ENCODE assay signal across 21 cellular contexts in the genomic region with DNA sequence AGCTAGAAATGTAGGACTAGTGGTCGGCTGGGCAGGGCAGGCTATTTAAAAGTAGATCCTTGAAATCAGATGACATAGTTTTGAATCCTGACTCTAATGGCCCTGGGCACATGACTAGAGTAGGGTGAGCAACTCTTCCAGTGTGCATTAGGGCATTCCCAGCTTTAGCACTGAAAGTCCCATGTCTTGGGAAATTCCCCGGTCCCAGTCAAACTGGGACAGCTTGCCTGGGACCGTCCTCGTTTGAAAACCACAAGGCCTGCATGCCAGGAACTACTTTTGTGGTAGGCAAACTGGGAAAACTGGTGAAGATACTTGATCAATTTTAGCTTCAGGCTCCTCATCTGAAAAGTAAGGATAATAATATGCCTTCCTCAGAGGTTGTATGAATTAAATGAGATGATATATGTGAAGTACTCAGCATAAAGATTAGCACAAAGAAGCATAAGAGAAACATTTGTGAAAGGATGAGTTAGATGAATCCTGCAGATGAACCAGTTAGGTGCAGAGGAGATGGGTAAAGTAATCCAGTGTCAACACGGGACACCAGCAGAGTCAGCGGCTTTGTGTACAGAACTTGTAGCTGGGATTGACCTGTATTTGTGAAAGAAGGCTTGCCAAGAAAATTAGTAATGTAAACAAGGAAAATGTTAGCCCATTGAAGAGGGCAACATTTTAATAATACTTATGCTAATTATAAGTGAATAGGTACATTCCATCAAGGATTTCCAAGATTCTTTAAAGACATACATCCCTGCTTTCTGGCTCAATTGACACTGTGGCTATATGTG.
A peak's percentile ranks its signal among the peaks of the same experiment; 100 is the strongest.
DNase-seq lines count a peak whose midpoint lies in the region; ATAC-seq and TF ChIP-seq lines count a peak whose summit lies in the region.
"Had no signal": no experiment of that assay in that cellular context is flagged by ENCODE, and none has a peak within 500 bp of the region (broad histone marks: within the 10 kb centered on the region; RNA-seq: fewer than 3 reads in every experiment).

No MANE protein-coding gene starts in this region.

- H3K23ac ChIP-seq in IMR-90 (ENCODE audit: low read depth, low read length), result no peak overlapping the region

- H3K56ac ChIP-seq in IMR-90 (ENCODE audit: extremely low read depth, insufficient read depth, low read length), result no peak overlapping the region

- CTCF ChIA-PET in IMR-90 (lab: Yijun Ruan, JAX), result interaction anchor here (1.2 kb wide), 1 partner anchor 10 kb away, joined by 3 read pairs; no protein-coding TSS in a partner anchor

- H3K27me3 ChIP-seq in IMR-90 (ENCODE audit: control insufficient read depth, insufficient read depth, low read length), result no peaks in the 10 kb centered on the region
- H3K27me3 ChIP-seq: spleen, stomach, transverse colon had no signal

- BruUV-seq in IMR-90 (replicated peaks; lab: Mats Ljungman, UMichigan), result no TSS peak

- no peak for TF ChIP-seq CTCF in IMR-90 (conservative IDR thresholded peaks at IDR 0.05; ENCODE audit: low read depth, low read length)

- intact Hi-C loops in IMR-90 (cut with micrococcal nuclease), result loop anchor here (5.0 kb wide), 1 partner anchor 257 kb away; the partner anchor contains the start of genes KLLN and PTEN

- H2AFZ ChIP-seq in IMR-90 (replicated peaks; ENCODE audit: low read length, poor library complexity), result no peak overlapping the region

- WGBS in IMR-90 (ENCODE audit: extremely low coverage in 2 of 2, insufficient read length in 1 of 2), 2 experiments, result 76% methylated on average over 3 of the region's 6 CpGs; no CpG with 5 or more reads in 1 of the 2 experiments

- H4K91ac ChIP-seq in IMR-90 (ENCODE audit: insufficient read depth, low read depth, low read length), result no peak overlapping the region

- H3K9me3 ChIP-seq in IMR-90 (ENCODE audit: control insufficient read depth, insufficient read depth, low read length), result no peaks in the 10 kb centered on the region
- H3K9me3 ChIP-seq: spleen, stomach, transverse colon had no signal

- no peak overlapping the region for H3K18ac ChIP-seq in IMR-90 (ENCODE audit: low read depth, low read length)

- peaks cover 0 to 4% of the 10 kb centered on the region in 2 experiments; a peak in 1 of 4 replicates for H3K79me1 ChIP-seq in IMR-90 (ENCODE audit: low read depth in 1 of 2, low read length in 2 of 2)

- H2BK5ac ChIP-seq in IMR-90 (ENCODE audit: low read depth, low read length, poor library complexity, severe bottlenecking), result no peak overlapping the region

- H4K20me1 ChIP-seq in IMR-90 (ENCODE audit: insufficient read depth, low read length), result peaks cover 3% of the 10 kb centered on the region; the same call in 1 of the 2 replicates

- H4K5ac ChIP-seq in IMR-90 (ENCODE audit: low read depth, low read length), result no peak overlapping the region

- peak overlapping the region; percentile 33; the same call in 1 of the 2 replicates for H3K14ac ChIP-seq in IMR-90 (replicated peaks; ENCODE audit: low read depth, low read length)

- dilution Hi-C loops in IMR-90 (cut with HindIII; ENCODE audit: low sequenced_read_pairs, unreplicated experiment), result no loop called here

- H3K4ac ChIP-seq in IMR-90 (ENCODE audit: low read depth, low read length), result 0 out of 2 replicates have a peak overlapping the region, but pooled peaks have one; percentile 15

- H3K9ac ChIP-seq in IMR-90 (ENCODE audit: low read depth, low read length), result no peak overlapping the region

- no peak overlapping the region for H2AK9ac ChIP-seq in IMR-90 (replicated peaks; ENCODE audit: low read depth, low read length, poor library complexity)

- in situ Hi-C loops in IMR-90 (cut with MboI; ENCODE audit: low sequenced_read_pairs), result no loop called here

- peak overlapping the region; percentile 27; the same call in 1 of the 2 replicates for H3K4me3 ChIP-seq in GM08714 (ENCODE audit: low read length)
- no peak overlapping the region for H3K4me3 ChIP-seq in IMR-90 (ENCODE audit: insufficient read depth, low read depth, low read length)
- H3K4me3 ChIP-seq: SK-N-MC, stomach, transverse colon had no signal

- peaks cover 14% of the 10 kb centered on the region for H3K9me1 ChIP-seq in IMR-90 (ENCODE audit: insufficient read depth, low read length)

- H2BK15ac ChIP-seq in IMR-90 (ENCODE audit: low read depth, low read length), result 0 out of 3 replicates have a peak overlapping the region, but pooled peaks have one; percentile 19

- H2AK5ac ChIP-seq in IMR-90 (ENCODE audit: low read depth, low read length), result no peak overlapping the region

- peak overlapping the region; percentile 17; the same call in 1 of the 2 replicates for H2BK120ac ChIP-seq in IMR-90 (ENCODE audit: low read depth, low read length)

- POLR2A ChIA-PET in IMR-90 (lab: Charles Lee; ENCODE audit: unreplicated experiment), result no interaction called here

- TF ChIP-seq RAD21 in IMR-90 (IDR thresholded peaks at IDR 0.05; ENCODE audit: low read length), result no peak

- no peak for DNase-seq in IMR-90
- peak; percentile 34 for DNase-seq in astrocyte of the hippocampus (ENCODE audit: low read depth, low spot score)
- peak; percentile 24 for DNase-seq in myocyte (ENCODE audit: low read depth)
- no peak for DNase-seq in activated gamma-delta T cell (lab: John Stamatoyannopoulos, UW)
- no peak for DNase-seq in stimulated activated CD4-positive, alpha-beta T cell treated with anti-CD3 and anti-CD28 coated beads, Interleukin-4, amount 100 ng/mL, for 1 hour
- DNase-seq: activated CD8-positive, alpha-beta T cell treated with anti-CD3 and anti-CD28 coated beads, Interleukin-2, amount 10 ng/mL, durations not matched to agents 7 days and 5 days; activated naive CD4-positive, alpha-beta T cell treated with anti-CD3 and anti-CD28 coated beads for 36 hours; activated T-cell treated with anti-CD3 and anti-CD28 coated beads, Interleukin-2, amount 50 U/mL, for 4 hours; aorta; cerebellar nuclear complex; hypothalamus; islet precursor cell; NCI-H1417 treated with DMSO at 0.1 percent for 48 hours; NK-92 treated with Interleukin-12 subunit alpha and Interleukin-12 subunit beta, amount 100 ng/mL, for 24 hours; spleen; stimulated activated CD4-positive, alpha-beta T cell treated with anti-CD3 and anti-CD28 coated beads, Interleukin-4, amount 100 ng/mL, for 4 hours; stomach; transverse colon had no signal

- TF ChIP-seq POLR2A in IMR-90 (IDR thresholded peaks at IDR 0.05; ENCODE audit: low read depth, low read length), result no peak

- H2BK20ac ChIP-seq in IMR-90 (ENCODE audit: low read depth, low read length), result no peak overlapping the region

- H3K27ac ChIP-seq in IMR-90 (ENCODE audit: insufficient read depth, low read length), result no peak overlapping the region
- H3K27ac ChIP-seq: SK-N-MC, stomach, transverse colon had no signal

- peaks cover 17% of the 10 kb centered on the region for H3K4me1 ChIP-seq in IMR-90 (ENCODE audit: control insufficient read depth, insufficient read depth, low read length)

- no peaks in the 10 kb centered on the region for H3K36me3 ChIP-seq in IMR-90 (ENCODE audit: control insufficient read depth, insufficient read depth, low read length)
- H3K36me3 ChIP-seq: spleen, stomach, transverse colon had no signal

- H4K8ac ChIP-seq in IMR-90 (ENCODE audit: low read depth in 2 of 2, low read length in 2 of 2), result no peak overlapping the region

- no peak overlapping the region for H3K4me2 ChIP-seq in IMR-90 (ENCODE audit: low read depth, low read length)

- ATAC-seq in IMR-90 (ENCODE audit: low read depth), result no peak
- ATAC-seq in HG03139 (IDR thresholded peaks at IDR 0.05; ENCODE audit: unreplicated experiment), result no peak
- ATAC-seq: activated CD8-positive, alpha-beta T cell treated with anti-CD3 and anti-CD28 coated beads, Interleukin-2, amount 10 ng/mL, durations not matched to agents 7 days and 5 days; activated T-cell treated with anti-CD3 and anti-CD28 coated beads, Interleukin-2, amount 50 U/mL, for 4 hours had no signal

TF ChIP-seq in IMR-90, 13 proteins besides CTCF, POLR2A, EP300 and RAD21:
- no peak for TF ChIP-seq BHLHE40 (IDR thresholded peaks at IDR 0.05; ENCODE audit: low read depth, low read length)
- TF ChIP-seq SMC3 (IDR thresholded peaks at IDR 0.05; ENCODE audit: low read depth, low read length), result no peak
- TF ChIP-seq MXI1 (IDR thresholded peaks at IDR 0.05; ENCODE audit: borderline replicate concordance, low read depth, low read length), result no peak
- no peak for TF ChIP-seq RFX5 (IDR thresholded peaks at IDR 0.05; ENCODE audit: low read depth, low read length)
- no peak for TF ChIP-seq CHD1 (IDR thresholded peaks at IDR 0.05; ENCODE audit: low read depth, low read length)
- no peak for TF ChIP-seq RCOR1 (IDR thresholded peaks at IDR 0.05; ENCODE audit: insufficient replicate concordance, low read length)
- TF ChIP-seq, protein P1, sequence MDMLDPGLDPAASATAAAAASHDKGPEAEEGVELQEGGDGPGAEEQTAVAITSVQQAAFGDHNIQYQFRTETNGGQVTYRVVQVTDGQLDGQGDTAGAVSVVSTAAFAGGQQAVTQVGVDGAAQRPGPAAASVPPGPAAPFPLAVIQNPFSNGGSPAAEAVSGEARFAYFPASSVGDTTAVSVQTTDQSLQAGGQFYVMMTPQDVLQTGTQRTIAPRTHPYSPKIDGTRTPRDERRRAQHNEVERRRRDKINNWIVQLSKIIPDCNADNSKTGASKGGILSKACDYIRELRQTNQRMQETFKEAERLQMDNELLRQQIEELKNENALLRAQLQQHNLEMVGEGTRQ (IDR thresholded peaks at IDR 0.05; ENCODE audit: low read depth, low read length), result no peak
- no peak for TF ChIP-seq NFE2L2 (IDR thresholded peaks at IDR 0.05; ENCODE audit: low read depth, low read length)
- no peak for TF ChIP-seq FOS (IDR thresholded peaks at IDR 0.05; ENCODE audit: low read depth, low read length)
- TF ChIP-seq MAFK (IDR thresholded peaks at IDR 0.05; ENCODE audit: low read depth, low read length), result no peak
- no peak for TF ChIP-seq CEBPB (IDR thresholded peaks at IDR 0.05; ENCODE audit: low read depth, low read length)
- TF ChIP-seq, protein P2, sequence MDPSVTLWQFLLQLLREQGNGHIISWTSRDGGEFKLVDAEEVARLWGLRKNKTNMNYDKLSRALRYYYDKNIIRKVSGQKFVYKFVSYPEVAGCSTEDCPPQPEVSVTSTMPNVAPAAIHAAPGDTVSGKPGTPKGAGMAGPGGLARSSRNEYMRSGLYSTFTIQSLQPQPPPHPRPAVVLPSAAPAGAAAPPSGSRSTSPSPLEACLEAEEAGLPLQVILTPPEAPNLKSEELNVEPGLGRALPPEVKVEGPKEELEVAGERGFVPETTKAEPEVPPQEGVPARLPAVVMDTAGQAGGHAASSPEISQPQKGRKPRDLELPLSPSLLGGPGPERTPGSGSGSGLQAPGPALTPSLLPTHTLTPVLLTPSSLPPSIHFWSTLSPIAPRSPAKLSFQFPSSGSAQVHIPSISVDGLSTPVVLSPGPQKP (IDR thresholded peaks at IDR 0.05; ENCODE audit: borderline replicate concordance, low read depth, low read length), result no peak
- TF ChIP-seq MAZ (IDR thresholded peaks at IDR 0.05; ENCODE audit: borderline replicate concordance, low read depth, low read length), result no peak
TF ChIP-seq in IMR-90: peak in this region for 0.

Comparison
In these comparisons a context has a peak if more than half of its experiments do, and no peak if none do; other contexts are left out.
1. DNase-seq: peak in astrocyte of the hippocampus (single experiment) and myocyte (single experiment); none in IMR-90 (single experiment), activated gamma-delta T cell (single experiment) and stimulated activated CD4-positive, alpha-beta T cell treated with anti-CD3 and anti-CD28 coated beads, Interleukin-4, amount 100 ng/mL, for 1 hour (single experiment).